ENCODE assay signal across 1 cellular context in the genomic region with DNA sequence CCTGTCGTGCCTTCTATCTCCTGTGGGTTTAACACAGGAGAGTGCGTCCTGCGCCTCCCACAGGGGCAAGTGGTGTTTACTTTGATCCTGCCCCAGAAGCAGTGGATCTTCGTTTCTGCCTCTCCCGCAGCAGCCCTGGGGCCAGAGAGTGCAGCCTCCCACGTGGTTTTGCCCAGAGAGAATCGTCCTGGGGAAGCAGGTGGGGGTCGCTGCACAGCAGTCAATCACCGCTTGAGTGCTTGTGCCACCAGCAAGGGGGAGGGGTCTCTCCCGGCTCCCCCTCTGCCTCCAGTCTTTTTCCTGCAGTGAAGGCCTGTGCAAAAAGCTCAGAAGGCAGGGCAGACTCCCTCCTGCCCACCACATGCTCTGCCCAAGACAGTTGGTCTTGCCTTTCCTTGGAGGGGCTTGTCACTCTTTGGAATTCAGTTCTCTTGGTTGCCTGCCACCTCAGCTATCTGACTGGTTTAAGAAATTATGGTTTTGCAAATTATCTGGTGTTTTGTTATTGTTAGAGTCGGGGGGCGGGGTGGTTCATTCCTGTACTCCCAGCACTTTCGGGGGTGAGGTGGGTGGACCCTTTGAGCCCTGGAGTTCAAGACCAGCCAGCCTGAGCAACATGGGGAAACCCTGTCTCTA.
A peak's percentile ranks its signal among the peaks of the same experiment; 100 is the strongest.
TF ChIP-seq lines count a peak whose summit lies in the region.

No MANE protein-coding gene starts in this region.

TF ChIP-seq in GM12878, 131 proteins besides CTCF, POLR2A, EP300 and RAD21:
- TF ChIP-seq REST (IDR thresholded peaks at IDR 0.05; ENCODE audit: low read depth, low read length) (no peak), ZBTB4 (CRISPR knock-in tag; IDR thresholded peaks at IDR 0.05) (no peak), TBL1XR1 (IDR thresholded peaks at IDR 0.05; ENCODE audit: low read depth, low read length) (0 out of 2 replicates have a peak, but pooled peaks have one; percentile 7), HDAC2 (IDR thresholded peaks at IDR 0.05) (no peak), MXI1 (IDR thresholded peaks at IDR 0.05; ENCODE audit: low read depth, low read length) (no peak), RBBP5 (conservative IDR thresholded peaks at IDR 0.05) (no peak), ATF2 (IDR thresholded peaks at IDR 0.05; ENCODE audit: low read length) (no peak), ZNF207 (IDR thresholded peaks at IDR 0.05; ENCODE audit: borderline replicate concordance) (no peak), IKZF1 (conservative IDR thresholded peaks at IDR 0.05) (peak; percentile 26; the same call in 1 of the 2 replicates), NR2F1 (conservative IDR thresholded peaks at IDR 0.05) (0 out of 2 replicates have a peak, but pooled peaks have one; percentile 12)
- TF ChIP-seq, protein P1, sequence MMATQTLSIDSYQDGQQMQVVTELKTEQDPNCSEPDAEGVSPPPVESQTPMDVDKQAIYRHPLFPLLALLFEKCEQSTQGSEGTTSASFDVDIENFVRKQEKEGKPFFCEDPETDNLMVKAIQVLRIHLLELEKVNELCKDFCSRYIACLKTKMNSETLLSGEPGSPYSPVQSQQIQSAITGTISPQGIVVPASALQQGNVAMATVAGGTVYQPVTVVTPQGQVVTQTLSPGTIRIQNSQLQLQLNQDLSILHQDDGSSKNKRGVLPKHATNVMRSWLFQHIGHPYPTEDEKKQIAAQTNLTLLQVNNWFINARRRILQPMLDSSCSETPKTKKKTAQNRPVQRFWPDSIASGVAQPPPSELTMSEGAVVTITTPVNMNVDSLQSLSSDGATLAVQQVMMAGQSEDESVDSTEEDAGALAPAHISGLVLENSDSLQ (IDR thresholded peaks at IDR 0.05) = peak; percentile 55; the same call in 1 of the 2 replicates
